Comparison of ENCODE assay signal across 12 cellular contexts in genomic region chr11:16741473-16741872, GRCh38. TPM values are rescaled to one million over a fixed set of nuclear protein-coding genes. Genes with fewer than 3 reads are reported as not detected.
A peak's percentile ranks its signal among the peaks of the same experiment; 100 is the strongest.
DNase-seq lines count a peak whose midpoint lies in the region; FAIRE-seq and TF ChIP-seq lines count a peak whose summit lies in the region.
"Had no signal": no experiment of that assay in that cellular context is flagged by ENCODE, and none has a peak within 500 bp of the region (broad histone marks: within the 10 kb centered on the region; RNA-seq: fewer than 3 reads in every experiment).

No MANE protein-coding gene starts in this region.

- peaks cover 20% of the 10 kb centered on the region for H3K79me2 ChIP-seq in trophoblast cell (ENCODE audit: control insufficient read depth, insufficient read depth, low read length, poor library complexity)

- no peak overlapping the region for H3K14ac ChIP-seq in trophoblast cell (ENCODE audit: low read length)

- H3K27ac Mint-ChIP-seq in T-helper 1 cell treated with Interleukin-12 subunit alpha and Interleukin-12 subunit beta and Interleukin-4 antibody, amounts not matched to agents 30 μg/mL and 1 μg/mL, for 36 hours = no peak overlapping the region

- no peak for DNase-seq in T-helper 1 cell
- peak; percentile 49 for DNase-seq in NCI-H69 (lab: John Stamatoyannopoulos, UW)
- DNase-seq in trophoblast cell = no peak
- DNase-seq in NCI-H446 (lab: John Stamatoyannopoulos, UW) = no peak
- no peak for DNase-seq in GM19239 (ENCODE audit: insufficient read length, low spot score)
- no peak for DNase-seq in suprapubic skin (ENCODE audit: low spot score in 2 of 2)
- DNase-seq: HCEC 1CT, MM.1S, NCI-H524 treated with DMSO at 0.1 percent for 48 hours had no signal

- H2BK120ac ChIP-seq in trophoblast cell (ENCODE audit: insufficient read depth, low read length, poor library complexity) = no peak overlapping the region

- H3K36me3 Mint-ChIP-seq in T-helper 1 cell treated with Interleukin-12 subunit alpha and Interleukin-12 subunit beta and Interleukin-4 antibody, amounts not matched to agents 30 μg/mL and 1 μg/mL, for 36 hours (ENCODE audit: low read depth) = peaks cover 30% of the 10 kb centered on the region

- TF ChIP-seq CTCF in suprapubic skin (IDR thresholded peaks at IDR 0.05) = no peak

- no peaks in the 10 kb centered on the region for H3K9me3 Mint-ChIP-seq in T-helper 1 cell treated with Interleukin-12 subunit alpha and Interleukin-12 subunit beta and Interleukin-4 antibody, amounts not matched to agents 30 μg/mL and 1 μg/mL, for 36 hours

- H3K4me3 ChIP-seq in endocrine pancreas (ENCODE audit: control insufficient read depth, insufficient read depth, low read length) = peak overlapping the region; percentile 24
- H3K4me3 ChIP-seq in trophoblast cell (ENCODE audit: low read depth, low read length) = no peak overlapping the region
- H3K4me3 ChIP-seq in suprapubic skin = no peak overlapping the region
- H3K4me3 ChIP-seq: SJSA1 had no signal

- H3K27ac ChIP-seq in trophoblast cell (ENCODE audit: low read depth, low read length) = no peak overlapping the region
- no peak overlapping the region for H3K27ac ChIP-seq in suprapubic skin
- H3K27ac ChIP-seq: SJSA1 had no signal

- H3K9me3 ChIP-seq in endocrine pancreas (ENCODE audit: control insufficient read depth, low read length) (no peaks in the 10 kb centered on the region), trophoblast cell (ENCODE audit: insufficient read depth, low read depth, low read length) (no peaks in the 10 kb centered on the region), suprapubic skin (no peaks in the 10 kb centered on the region)
- H3K9me3 ChIP-seq: SJSA1 had no signal

- TF ChIP-seq POLR2A in suprapubic skin (IDR thresholded peaks at IDR 0.05) = no peak

- H3K9ac ChIP-seq in endocrine pancreas (ENCODE audit: control insufficient read depth, insufficient read depth, low read length) (no peak overlapping the region), trophoblast cell (ENCODE audit: low read length) (no peak overlapping the region)

- H2AFZ ChIP-seq in trophoblast cell (ENCODE audit: insufficient read depth, low read length, poor library complexity) = no peak overlapping the region

- H2BK12ac ChIP-seq in trophoblast cell (ENCODE audit: low read length) = no peak overlapping the region

- H2AK5ac ChIP-seq in trophoblast cell (ENCODE audit: low read length) = no peak overlapping the region

- WGBS in trophoblast cell (ENCODE audit: extremely low coverage, insufficient coverage, insufficient read length) = no CpG with 5 or more reads among the region's 4 CpGs
- WGBS in suprapubic skin = 35% methylated on average over 4 of the region's 4 CpGs

- H3K36me3 ChIP-seq in endocrine pancreas (ENCODE audit: control insufficient read depth, insufficient read depth, low read length) = peaks cover 2% of the 10 kb centered on the region
- H3K36me3 ChIP-seq in trophoblast cell (ENCODE audit: control insufficient read depth in 1 of 2, insufficient read depth in 2 of 2, low read length in 2 of 2) = peaks cover 7 to 8% of the 10 kb centered on the region in 2 experiments
- peaks cover 18% of the 10 kb centered on the region for H3K36me3 ChIP-seq in suprapubic skin

- TF ChIP-seq EP300 in suprapubic skin (IDR thresholded peaks at IDR 0.05) = no peak

- H3K4me1 Mint-ChIP-seq in T-helper 1 cell treated with Interleukin-12 subunit alpha and Interleukin-12 subunit beta and Interleukin-4 antibody, amounts not matched to agents 30 μg/mL and 1 μg/mL, for 36 hours (ENCODE audit: low read depth) = peaks cover 35% of the 10 kb centered on the region

- H3K27me3 Mint-ChIP-seq in T-helper 1 cell treated with Interleukin-12 subunit alpha and Interleukin-12 subunit beta and Interleukin-4 antibody, amounts not matched to agents 30 μg/mL and 1 μg/mL, for 36 hours (ENCODE audit: low read depth) = no peaks in the 10 kb centered on the region

- peaks cover 8% of the 10 kb centered on the region for H3K79me1 ChIP-seq in trophoblast cell (ENCODE audit: low read length)

- H3K4ac ChIP-seq in trophoblast cell (ENCODE audit: low read depth, low read length) = peak overlapping the region; percentile 46

- H2BK5ac ChIP-seq in trophoblast cell (ENCODE audit: low read depth, low read length, poor library complexity) = no peak overlapping the region

- H4K12ac ChIP-seq in trophoblast cell (ENCODE audit: low read depth, low read length) = no peak overlapping the region

- no peak overlapping the region for H3K4me2 ChIP-seq in trophoblast cell (ENCODE audit: low read length)

- no peak overlapping the region for H4K8ac ChIP-seq in trophoblast cell (ENCODE audit: low read depth, low read length)

- no peak for FAIRE-seq in GM19239 (lab: Jason Lieb, UNC)

- H3K4me1 ChIP-seq in endocrine pancreas (ENCODE audit: control insufficient read depth, insufficient read depth, low read length) (peaks cover 5% of the 10 kb centered on the region), trophoblast cell (ENCODE audit: control insufficient read depth in 1 of 2, insufficient read depth in 2 of 2, low read length in 2 of 2) (peaks cover 3 to 6% of the 10 kb centered on the region in 2 experiments), suprapubic skin (peaks cover 65% of the 10 kb centered on the region)

- H3K23ac ChIP-seq in trophoblast cell (ENCODE audit: low read length) = no peak overlapping the region

- H3K18ac ChIP-seq in trophoblast cell (ENCODE audit: low read length) = no peak overlapping the region

- H3K4me3 Mint-ChIP-seq in T-helper 1 cell treated with Interleukin-12 subunit alpha and Interleukin-12 subunit beta and Interleukin-4 antibody, amounts not matched to agents 30 μg/mL and 1 μg/mL, for 36 hours = peak overlapping the region; percentile 41

- no peak overlapping the region for H4K91ac ChIP-seq in trophoblast cell (ENCODE audit: low read depth, low read length)

- H3K27me3 ChIP-seq in endocrine pancreas (ENCODE audit: control insufficient read depth, insufficient read depth, low read length) (no peaks in the 10 kb centered on the region), trophoblast cell (ENCODE audit: insufficient read depth, low read length) (no peaks in the 10 kb centered on the region), suprapubic skin (no peaks in the 10 kb centered on the region)
- H3K27me3 ChIP-seq: SJSA1 had no signal

RNA-seq across cellular contexts. Expression of gene C11orf58, which starts 3.0 kb away (rescaled TPM):
- 114 and 118 TPM in 2 replicates for polyA plus RNA-seq in trophoblast cell (2013)
- total RNA-seq in suprapubic skin = 100 to 1,000 TPM; 103 to 158 (median 133) TPM
